18 cellular contexts compared by ENCODE assay signal in the genomic region with DNA sequence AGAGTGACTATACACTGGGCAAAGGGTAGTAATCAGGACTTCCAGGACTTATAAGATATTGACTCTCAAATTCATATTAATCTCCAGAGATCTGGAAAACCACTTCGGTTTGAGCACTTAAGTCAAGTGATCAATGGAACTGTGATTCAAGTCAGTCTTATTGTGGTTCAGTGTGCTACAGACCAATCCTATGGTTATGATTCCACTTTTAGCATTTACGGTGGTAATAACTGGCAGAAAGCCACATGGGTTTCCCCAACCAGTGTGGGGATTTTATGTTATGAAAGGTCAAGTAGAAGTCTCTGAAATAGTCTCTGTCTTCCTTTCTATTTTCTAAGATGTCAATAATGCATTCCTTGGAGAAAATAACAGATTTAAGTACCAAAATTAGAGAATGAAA.
DNase-seq lines count a peak whose midpoint lies in the region; ATAC-seq and TF ChIP-seq lines count a peak whose summit lies in the region.
"Had no signal": no experiment of that assay in that cellular context is flagged by ENCODE, and none has a peak within 500 bp of the region (broad histone marks: within the 10 kb centered on the region; RNA-seq: fewer than 3 reads in every experiment).

No MANE protein-coding gene starts in this region.

- no peaks in the 10 kb centered on the region for H3K27me3 Mint-ChIP-seq in T-helper 2 cell treated with Interferon-gamma antibody and Interleukin-4, amounts not matched to agents 5 μg/mL and 100 μg/mL, for 36 hours (ENCODE audit: low read depth)
- H3K27me3 Mint-ChIP-seq: activated naive CD8-positive, alpha-beta T cell treated with anti-CD3 and anti-CD28 coated beads, Interleukin-2, amount 10 ng/mL, durations not matched to agents 7 days and 5 days had no signal

- TF ChIP-seq CTCF in GM20000 (IDR thresholded peaks at IDR 0.05; ENCODE audit: extremely low read depth, missing control alignments) = no peak

- peak; percentile 71 for ATAC-seq in GM18511 (IDR thresholded peaks at IDR 0.05; ENCODE audit: unreplicated experiment)
- ATAC-seq in HG02852 (IDR thresholded peaks at IDR 0.05; ENCODE audit: unreplicated experiment) = peak; percentile 65
- peak; percentile 56 for ATAC-seq in HG03460 (IDR thresholded peaks at IDR 0.05; ENCODE audit: unreplicated experiment)
- ATAC-seq: K562, upper lobe of right lung had no signal

- H3K36me3 Mint-ChIP-seq in T-helper 2 cell treated with Interferon-gamma antibody and Interleukin-4, amounts not matched to agents 5 μg/mL and 100 μg/mL, for 36 hours (ENCODE audit: low read depth) = no peaks in the 10 kb centered on the region
- H3K36me3 Mint-ChIP-seq: activated naive CD8-positive, alpha-beta T cell treated with anti-CD3 and anti-CD28 coated beads, Interleukin-2, amount 10 ng/mL, durations not matched to agents 7 days and 5 days had no signal

- H3K9me3 ChIP-seq in MG63 = no peaks in the 10 kb centered on the region; the same call in 1 of the 2 replicates
- H3K9me3 ChIP-seq: HAP-1, upper lobe of right lung had no signal

- H3K4me1 Mint-ChIP-seq in T-helper 2 cell treated with Interferon-gamma antibody and Interleukin-4, amounts not matched to agents 5 μg/mL and 100 μg/mL, for 36 hours (ENCODE audit: low read depth) = no peaks in the 10 kb centered on the region
- H3K4me1 Mint-ChIP-seq: activated naive CD8-positive, alpha-beta T cell treated with anti-CD3 and anti-CD28 coated beads, Interleukin-2, amount 10 ng/mL, durations not matched to agents 7 days and 5 days had no signal

- H3K4me3 Mint-ChIP-seq in T-helper 2 cell treated with Interferon-gamma antibody and Interleukin-4, amounts not matched to agents 5 μg/mL and 100 μg/mL, for 36 hours = no peak overlapping the region
- H3K4me3 Mint-ChIP-seq: activated naive CD8-positive, alpha-beta T cell treated with anti-CD3 and anti-CD28 coated beads, Interleukin-2, amount 10 ng/mL, durations not matched to agents 7 days and 5 days had no signal

- no peaks in the 10 kb centered on the region for H3K36me3 ChIP-seq in MG63
- H3K36me3 ChIP-seq: HAP-1, upper lobe of right lung had no signal

- DNase-seq in GM20000 (ENCODE audit: low spot score) = peak; percentile 7
- DNase-seq in GM03348 (ENCODE audit: low spot score) = no peak
- DNase-seq in MG63 = no peak
- no peak for DNase-seq in stimulated activated naive CD4-positive, alpha-beta T cell treated with Interleukin-2 at 50 U/mL for 16 hours (lab: John Stamatoyannopoulos, UW)
- no peak for DNase-seq in T-helper 2 cell treated with Interferon-gamma antibody and Interleukin-4, amounts not matched to agents 5 μg/mL and 100 μg/mL, for 36 hours (ENCODE audit: low spot score)
- DNase-seq: activated CD4-positive, alpha-beta T cell treated with anti-CD3 and anti-CD28 coated beads for 48 hours; activated naive CD8-positive, alpha-beta T cell treated with anti-CD3 and anti-CD28 coated beads, Interleukin-2, amount 10 ng/mL, durations not matched to agents 7 days and 5 days; activated T-cell treated with anti-CD3 and anti-CD28 coated beads, Interleukin-2, amount 50 U/mL, for 1 hour; kidney glomerular epithelial cell; NCI-H1105 treated with DMSO at 0.1 percent for 48 hours; SIG-M5; stimulated activated CD4-positive, alpha-beta T cell treated with anti-CD3 and anti-CD28 coated beads, Interleukin-4, amount 100 ng/mL, for 24 hours; upper lobe of right lung had no signal

- peaks cover 8% of the 10 kb centered on the region for H3K9me3 Mint-ChIP-seq in T-helper 2 cell treated with Interferon-gamma antibody and Interleukin-4, amounts not matched to agents 5 μg/mL and 100 μg/mL, for 36 hours
- H3K9me3 Mint-ChIP-seq: activated naive CD8-positive, alpha-beta T cell treated with anti-CD3 and anti-CD28 coated beads, Interleukin-2, amount 10 ng/mL, durations not matched to agents 7 days and 5 days had no signal

- no peaks in the 10 kb centered on the region for H3K27me3 ChIP-seq in MG63
- H3K27me3 ChIP-seq: upper lobe of right lung had no signal

- no peak overlapping the region for H3K4me3 ChIP-seq in MG63
- H3K4me3 ChIP-seq: HAP-1, K562, upper lobe of right lung had no signal

- H3K27ac Mint-ChIP-seq in T-helper 2 cell treated with Interferon-gamma antibody and Interleukin-4, amounts not matched to agents 5 μg/mL and 100 μg/mL, for 36 hours = no peak overlapping the region
- H3K27ac Mint-ChIP-seq: activated naive CD8-positive, alpha-beta T cell treated with anti-CD3 and anti-CD28 coated beads, Interleukin-2, amount 10 ng/mL, durations not matched to agents 7 days and 5 days had no signal
